In the genomic region with DNA sequence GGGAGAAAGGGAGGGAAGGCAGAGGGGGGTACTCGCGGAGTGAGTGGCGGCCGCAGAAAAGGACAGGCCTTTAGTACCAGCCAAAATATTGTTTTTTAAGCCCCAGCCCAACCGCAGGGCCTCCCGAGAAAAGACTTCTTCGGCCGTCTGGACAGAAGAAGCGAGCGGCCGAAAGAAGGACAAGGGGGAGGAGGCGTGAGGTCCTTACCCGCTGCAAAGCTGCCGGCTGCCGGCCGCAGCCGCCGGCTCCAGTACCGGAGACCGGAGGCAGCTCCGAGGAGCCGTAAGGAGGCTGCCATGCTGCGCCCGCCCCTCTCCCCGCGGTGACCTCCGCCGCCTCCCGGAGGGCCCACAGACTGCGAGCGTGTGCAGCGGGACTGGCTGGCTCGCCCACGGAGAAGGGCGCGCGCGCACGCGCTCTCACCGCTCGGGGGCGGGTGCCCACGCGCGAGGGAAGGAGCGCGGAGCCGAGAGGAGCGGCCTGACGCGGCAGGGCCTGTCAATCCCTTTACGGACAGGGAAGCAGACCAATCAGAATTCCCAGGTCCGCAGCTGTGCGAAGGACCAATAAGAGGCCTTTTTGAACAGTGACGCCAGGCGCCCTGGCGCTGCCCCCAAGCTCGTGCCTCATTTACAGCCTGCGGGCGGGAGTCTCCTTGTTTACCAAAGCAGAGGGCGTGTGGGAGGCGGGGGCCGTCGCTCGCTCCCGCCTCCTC, we compare ENCODE assay signal across 8 cellular contexts. TPM values are rescaled to one million over a fixed set of nuclear protein-coding genes. Genes with fewer than 3 reads are reported as not detected.
DNase-seq lines count a peak whose midpoint lies in the region; ATAC-seq and TF ChIP-seq lines count a peak whose summit lies in the region.

A gene (minus strand): TSS at position 394 of the 716 bp plus-strand sequence. CDS start 95 bp downstream, at position 299.

- H3K27ac ChIP-seq in PC-9 (peak within 1 kb of the TSS; percentile 64), epithelial cell of prostate (peak within 1 kb of the TSS; percentile 50)

- intact Hi-C loops in PC-9 (cut with micrococcal nuclease; ENCODE audit: unreplicated experiment) (loop anchor here (1.0 to 10.0 kb wide), 7 partner anchors 16 to 460 kb away; a partner anchor contains a TSS), mucosa of descending colon (cut with DNase I, micrococcal nuclease) (no loop called here)

- no peaks in the 10 kb centered on the region for H3K9me2 ChIP-seq in PC-9 (ENCODE audit: insufficient read depth)

- peaks cover 22% of the 10 kb centered on the region for H3K4me1 ChIP-seq in PC-9 (replicated peaks; ENCODE audit: insufficient read depth)
- H3K4me1 ChIP-seq in mucosa of descending colon (ENCODE audit: low read depth), result peaks cover 9% of the 10 kb centered on the region

- BruUV-seq in PC-9 (replicated peaks; lab: Mats Ljungman, UMichigan), result no TSS peak

- no peaks in the 10 kb centered on the region for H4K20me1 ChIP-seq in PC-9 (ENCODE audit: insufficient read depth)

- DNase-seq in DMS153 treated with DMSO at 0.1 percent for 48 hours (lab: John Stamatoyannopoulos, UW; ENCODE audit: unreplicated experiment), result peak; percentile 100
- DNase-seq in Jurkat, Clone E6-1 (ENCODE audit: low read depth, low spot score), result peak; percentile 99
- DNase-seq in PC-9, result peak; percentile 99
- DNase-seq in activated T-cell treated with anti-CD3 and anti-CD28 coated beads, Interleukin-2, amount 50 U/mL, for 1 hour, result peak; percentile 96
- peak; percentile 96 for DNase-seq in epithelial cell of prostate (ENCODE audit: low read depth, low spot score)
- peak; percentile 98 to 99 (median 99) for DNase-seq in mucosa of descending colon
- DNase-seq in stimulated activated CD8-positive, alpha-beta memory T cell treated with anti-CD3 and anti-CD28 coated beads, Interleukin-4, amount 100 ng/mL, for 24 hours (ENCODE audit: low read depth), result peak; percentile 92

- peaks cover 4% of the 10 kb centered on the region; the same call in 1 of the 2 replicates for H3F3A ChIP-seq in PC-9 (ENCODE audit: insufficient read depth, low read depth)

- H2AFZ ChIP-seq in PC-9, result peak within 1 kb of the TSS; percentile 90

- no peaks in the 10 kb centered on the region for H3K9me3 ChIP-seq in PC-9 (ENCODE audit: insufficient read depth, low read depth)
- no peaks in the 10 kb centered on the region for H3K9me3 ChIP-seq in mucosa of descending colon

- peak within 1 kb of the TSS; percentile 89 for H3K4me3 ChIP-seq in Jurkat, Clone E6-1 (ENCODE audit: low read length)
- H3K4me3 ChIP-seq in PC-9 (peak within 1 kb of the TSS; percentile 79), mucosa of descending colon (peak within 1 kb of the TSS; percentile 39)

- CTCF ChIA-PET in PC-9 (lab: Charles Lee), result interaction anchor here (1.2 kb wide), 1 partner anchor 21 kb away, joined by 3 read pairs; no protein-coding TSS in a partner anchor

- POLR2A ChIA-PET in PC-9 (lab: Charles Lee; ENCODE audit: unreplicated experiment), result interaction anchor here (0.6 to 1.3 kb wide), 7 partner anchors 16 to 228 kb away, joined by 3 to 13 read pairs (median 3); no protein-coding TSS in a partner anchor

- TF ChIP-seq CTCF in PC-9 (conservative IDR thresholded peaks at IDR 0.05) (no peak; the same call in 1 of the 2 replicates), mucosa of descending colon (IDR thresholded peaks at IDR 0.05) (peak; percentile 10)

- no peaks in the 10 kb centered on the region for H3K27me3 ChIP-seq in PC-9 (ENCODE audit: insufficient read depth, low read depth)

- H3K79me2 ChIP-seq in PC-9 (ENCODE audit: low read depth), result peaks cover 31% of the 10 kb centered on the region

- H3K4me2 ChIP-seq in PC-9, result peak within 1 kb of the TSS; percentile 87

- H3K36me3 ChIP-seq in PC-9 (ENCODE audit: low read depth) (peaks cover 4% of the 10 kb centered on the region; the same call in 1 of the 2 replicates), mucosa of descending colon (ENCODE audit: low read depth) (peaks cover 6% of the 10 kb centered on the region)

- ATAC-seq in GM21619 (IDR thresholded peaks at IDR 0.05; ENCODE audit: unreplicated experiment), result peak; percentile 99
- peak; percentile 98 for ATAC-seq in mucosa of descending colon

RNA-seq across cellular contexts. Expression of the gene that starts here (rescaled TPM):
- polyA plus RNA-seq in Jurkat, Clone E6-1 (2012; ENCODE audit: insufficient read depth, insufficient read length), result 53.4 TPM
- total RNA-seq in PC-9 (2021), result 72.4 and 73.9 TPM in 2 replicates
- 10 to 100 TPM; 26.2 to 49.2 (median 30.1) TPM for total RNA-seq in mucosa of descending colon

Comparison
In these comparisons a context has a peak if more than half of its experiments do, and no peak if none do; other contexts are left out.
1. Peak in every context shown above with its lines: DNase-seq, ATAC-seq, H3K4me3 ChIP-seq and H3K27ac ChIP-seq.
2. H3K4me3 ChIP-seq: peak in every context shown above with its lines; median percentile 89 in Jurkat, Clone E6-1; 79 in PC-9; 39 in mucosa of descending colon.